Comparison of ENCODE assay signal across 25 cellular contexts in the genomic region with DNA sequence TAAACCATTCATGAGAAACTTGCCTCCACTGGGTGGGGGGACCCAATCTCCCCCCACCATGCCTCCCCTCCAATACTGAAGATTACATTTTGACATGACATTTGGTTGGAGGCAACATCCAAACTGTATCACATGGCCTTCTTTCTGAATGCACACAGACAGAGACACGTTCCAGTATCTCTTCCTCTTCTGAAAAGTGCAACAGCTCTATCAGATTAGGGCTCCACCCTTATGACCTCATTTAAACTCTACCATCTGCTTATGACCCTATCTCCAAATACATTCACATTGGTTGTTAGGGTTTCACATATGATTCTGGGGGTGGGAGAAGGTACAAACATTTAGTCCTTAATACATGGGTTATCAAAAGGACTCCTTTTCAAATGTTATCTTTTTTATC.
"Had no signal": no experiment of that assay in that cellular context is flagged by ENCODE, and none has a peak within 500 bp of the region (broad histone marks: within the 10 kb centered on the region; RNA-seq: fewer than 3 reads in every experiment).

No MANE protein-coding gene starts in this region.

- ATAC-seq: activated CD4-positive, alpha-beta T cell treated with anti-CD3 and anti-CD28 coated beads for 36 hours; activated T-cell treated with anti-CD3 and anti-CD28 coated beads, Interleukin-2, amount 50 U/mL, for 72 hours; gastroesophageal sphincter; left cardiac atrium; left ventricle myocardium superior; T-helper 17 cell had no signal

- DNase-seq: activated CD4-positive, alpha-beta T cell treated with anti-CD3 and anti-CD28 coated beads for 36 hours; activated CD4-positive, alpha-beta T cell treated with anti-CD3 and anti-CD28 coated beads, Interleukin-2, amount 50 U/mL, for 4 hours; activated CD4-positive, CD25-positive, alpha-beta regulatory T cell; activated naive CD4-positive, alpha-beta T cell treated with Interleukin-2 at 50 U/mL for 16 hours; activated T-cell treated with anti-CD3 and anti-CD28 coated beads for 4 hours; activated T-cell treated with anti-CD3 and anti-CD28 coated beads, Interleukin-2, amount 50 U/mL, for 72 hours; aorta; cerebellar nuclear complex; colonic mucosa; dorsolateral prefrontal cortex; effector memory CD4-positive, alpha-beta T cell; head of caudate nucleus; hippocampal formation; left cardiac atrium; left ventricle myocardium superior; mammary epithelial cell; right lobe of liver; stimulated activated CD4-positive, alpha-beta T cell treated with anti-CD3 and anti-CD28 coated beads, Interleukin-2, amount 100 ng/mL, for 48 hours; stimulated activated naive CD4-positive, alpha-beta T cell treated with Interleukin-2 at 50 U/mL for 16 hours; T-helper 17 cell; T1000; upper lobe of left lung had no signal

- H3K27ac ChIP-seq: cardiac muscle cell, colonic mucosa, dorsolateral prefrontal cortex, gastroesophageal sphincter, right lobe of liver, upper lobe of left lung, vagina had no signal

- H3K9me3 ChIP-seq: colonic mucosa, right lobe of liver, upper lobe of left lung, vagina had no signal

- H3K27me3 ChIP-seq: cardiac muscle cell, colonic mucosa, dorsolateral prefrontal cortex, gastroesophageal sphincter, right lobe of liver, upper lobe of left lung, vagina had no signal

- H3K4me1 ChIP-seq: colonic mucosa, gastroesophageal sphincter, right lobe of liver, upper lobe of left lung, vagina had no signal

- H3K36me3 ChIP-seq: cardiac muscle cell, colonic mucosa, gastroesophageal sphincter, right lobe of liver, upper lobe of left lung, vagina had no signal

- H3K4me3 ChIP-seq: cardiac muscle cell, colonic mucosa, dorsolateral prefrontal cortex, gastroesophageal sphincter, right lobe of liver, upper lobe of left lung, vagina had no signal
